In genomic region chr2:186516396-186516795, GRCh38 we compare ENCODE assay signal across 24 cellular contexts. TPM values are rescaled to one million over a fixed set of nuclear protein-coding genes. Genes with fewer than 3 reads are reported as not detected.
DNase-seq lines count a peak whose midpoint lies in the region; ATAC-seq, FAIRE-seq and TF ChIP-seq lines count a peak whose summit lies in the region.
"Had no signal": no experiment of that assay in that cellular context is flagged by ENCODE, and none has a peak within 500 bp of the region (broad histone marks: within the 10 kb centered on the region; RNA-seq: fewer than 3 reads in every experiment).

No MANE protein-coding gene starts in this region.

- H2AFZ ChIP-seq in astrocyte (ENCODE audit: low read depth, low read length) = no peak overlapping the region
- no peak overlapping the region for H2AFZ ChIP-seq in GM23338

- no peak for TF ChIP-seq CTCF in astrocyte (IDR thresholded peaks at IDR 0.05; ENCODE audit: insufficient read depth, low read depth, low read length)
- TF ChIP-seq CTCF in mesothelial cell of epicardium (IDR thresholded peaks at IDR 0.05; ENCODE audit: unreplicated experiment) = no peak
- TF ChIP-seq CTCF in GM23338 (conservative IDR thresholded peaks at IDR 0.05; ENCODE audit: low read depth in 2 of 2) = no peak

- H3K27ac ChIP-seq in astrocyte (ENCODE audit: low read depth, low read length) (no peak overlapping the region), GM23338 (ENCODE audit: low read depth) (no peak overlapping the region)
- H3K27ac ChIP-seq: KMS-11, SJCRH30 had no signal

- no peak for ATAC-seq in GM23338

- H4K20me1 ChIP-seq in astrocyte (ENCODE audit: insufficient read depth, low read length) (no peaks in the 10 kb centered on the region), GM23338 (replicated peaks; ENCODE audit: insufficient read depth) (0 out of 2 replicates have a peak, but pooled peaks cover 2% of the 10 kb centered on the region)

- CTCF ChIA-PET in activated naive CD4-positive, alpha-beta T cell treated with anti-CD3 and anti-CD28 coated beads for 36 hours (lab: Charles Lee) = interaction anchor here (0.6 to 1.4 kb wide), 2 partner anchors 125 to 907 kb away, joined by 3 read pairs; no protein-coding TSS in a partner anchor

- H3K4me3 Mint-ChIP-seq in activated naive CD4-positive, alpha-beta T cell treated with anti-CD3 and anti-CD28 coated beads, Interleukin-2, amount 50 U/mL, for 24 hours = no peak overlapping the region
- no peak overlapping the region for H3K4me3 Mint-ChIP-seq in activated naive CD4-positive, alpha-beta T cell treated with anti-CD3 and anti-CD28 coated beads for 36 hours
- H3K4me3 Mint-ChIP-seq in astrocyte (ENCODE audit: unreplicated experiment) (no peak overlapping the region), mesothelial cell of epicardium (no peak overlapping the region), GM23338 (no peak overlapping the region)
- H3K4me3 Mint-ChIP-seq: H9 had no signal

- peaks cover 6% of the 10 kb centered on the region for H3K9me3 Mint-ChIP-seq in activated naive CD4-positive, alpha-beta T cell treated with anti-CD3 and anti-CD28 coated beads, Interleukin-2, amount 50 U/mL, for 24 hours
- H3K9me3 Mint-ChIP-seq in activated naive CD4-positive, alpha-beta T cell treated with anti-CD3 and anti-CD28 coated beads for 36 hours = peaks cover 5% of the 10 kb centered on the region
- H3K9me3 Mint-ChIP-seq in astrocyte (ENCODE audit: unreplicated experiment) (no peaks in the 10 kb centered on the region), mesothelial cell of epicardium (no peaks in the 10 kb centered on the region), GM23338 (no peaks in the 10 kb centered on the region)

- no peaks in the 10 kb centered on the region for H3K9me3 ChIP-seq in astrocyte (ENCODE audit: insufficient read depth, low read depth, low read length)
- H3K9me3 ChIP-seq: SJCRH30 had no signal

- peaks cover 7% of the 10 kb centered on the region for H3K36me3 ChIP-seq in astrocyte (ENCODE audit: insufficient read depth, low read length)
- H3K36me3 ChIP-seq in GM23338 (ENCODE audit: insufficient read depth) = peaks cover 4% of the 10 kb centered on the region; the same call in 1 of the 2 replicates

- H3K27ac Mint-ChIP-seq in activated naive CD4-positive, alpha-beta T cell treated with anti-CD3 and anti-CD28 coated beads, Interleukin-2, amount 50 U/mL, for 24 hours = peak overlapping the region; percentile 3
- H3K27ac Mint-ChIP-seq in activated naive CD4-positive, alpha-beta T cell treated with anti-CD3 and anti-CD28 coated beads for 36 hours = no peak overlapping the region
- H3K27ac Mint-ChIP-seq in astrocyte (ENCODE audit: unreplicated experiment) (peak overlapping the region; percentile 1), mesothelial cell of epicardium (peak overlapping the region; percentile 54), GM23338 (no peak overlapping the region)
- H3K27ac Mint-ChIP-seq: H9 had no signal

- no peak overlapping the region for H3K4me2 ChIP-seq in astrocyte (ENCODE audit: low read length)
- H3K4me2 ChIP-seq in GM23338 = no peak overlapping the region
- H3K4me2 ChIP-seq: KMS-11 had no signal

- H3K27me3 ChIP-seq in astrocyte (ENCODE audit: insufficient read depth, low read length) (no peaks in the 10 kb centered on the region), GM23338 (ENCODE audit: insufficient read depth) (no peaks in the 10 kb centered on the region)
- H3K27me3 ChIP-seq: SJCRH30 had no signal

- peaks cover 19% of the 10 kb centered on the region for H3K36me3 Mint-ChIP-seq in activated naive CD4-positive, alpha-beta T cell treated with anti-CD3 and anti-CD28 coated beads, Interleukin-2, amount 50 U/mL, for 24 hours
- H3K36me3 Mint-ChIP-seq in activated naive CD4-positive, alpha-beta T cell treated with anti-CD3 and anti-CD28 coated beads for 36 hours (ENCODE audit: low read depth) = peaks cover 33% of the 10 kb centered on the region
- H3K36me3 Mint-ChIP-seq in astrocyte (ENCODE audit: low read depth, unreplicated experiment) = peaks cover 11% of the 10 kb centered on the region
- peaks cover 19% of the 10 kb centered on the region for H3K36me3 Mint-ChIP-seq in mesothelial cell of epicardium
- peaks cover 21% of the 10 kb centered on the region; the same call in 2 of the 3 replicates for H3K36me3 Mint-ChIP-seq in GM23338 (ENCODE audit: low read depth)

- H3F3A ChIP-seq in GM23338 (replicated peaks; ENCODE audit: low read depth) = no peaks in the 10 kb centered on the region

- H3K79me2 ChIP-seq in astrocyte (ENCODE audit: insufficient read depth, low read length) = peaks cover 6% of the 10 kb centered on the region
- H3K79me2 ChIP-seq in GM23338 (replicated peaks; ENCODE audit: insufficient read depth) = no peaks in the 10 kb centered on the region

- intact Hi-C loops in activated naive CD4-positive, alpha-beta T cell treated with anti-CD3 and anti-CD28 coated beads for 36 hours (cut with micrococcal nuclease) = no loop called here

- no peak overlapping the region for H3K9ac ChIP-seq in astrocyte (ENCODE audit: low read length)
- H3K9ac ChIP-seq: KMS-11 had no signal

- 0 out of 2 replicates have a peak, but pooled peaks cover 3% of the 10 kb centered on the region for H3K9me2 ChIP-seq in GM23338 (ENCODE audit: insufficient read depth)

- no peak for FAIRE-seq in astrocyte (lab: Jason Lieb, UNC)
- FAIRE-seq: D721Med, HTR-8/SVneo had no signal

- H3K4me3 ChIP-seq in astrocyte (ENCODE audit: insufficient read depth, low read depth, low read length) (no peak overlapping the region), GM23338 (no peak overlapping the region)
- H3K4me3 ChIP-seq: SJCRH30 had no signal

- H3K4me1 ChIP-seq in astrocyte (ENCODE audit: insufficient read depth, low read length) (peaks cover 12% of the 10 kb centered on the region), GM23338 (ENCODE audit: insufficient read depth) (no peaks in the 10 kb centered on the region)
- H3K4me1 ChIP-seq: SJCRH30 had no signal

- no peaks in the 10 kb centered on the region for H3K27me3 Mint-ChIP-seq in activated naive CD4-positive, alpha-beta T cell treated with anti-CD3 and anti-CD28 coated beads, Interleukin-2, amount 50 U/mL, for 24 hours
- no peaks in the 10 kb centered on the region for H3K27me3 Mint-ChIP-seq in activated naive CD4-positive, alpha-beta T cell treated with anti-CD3 and anti-CD28 coated beads for 36 hours (ENCODE audit: low read depth)
- H3K27me3 Mint-ChIP-seq in astrocyte (ENCODE audit: low read depth, unreplicated experiment) (no peaks in the 10 kb centered on the region), mesothelial cell of epicardium (ENCODE audit: low read depth) (no peaks in the 10 kb centered on the region), GM23338 (ENCODE audit: insufficient read depth, low read depth, poor library complexity) (peaks cover 3% of the 10 kb centered on the region)

- no peak for DNase-seq in activated naive CD4-positive, alpha-beta T cell treated with anti-CD3 and anti-CD28 coated beads for 36 hours
- DNase-seq in NCI-H82 (lab: John Stamatoyannopoulos, UW) (peak; percentile 51), astrocyte (ENCODE audit: low read depth) (no peak), mesothelial cell of epicardium (ENCODE audit: low spot score in 2 of 2, unreplicated experiment in 2 of 2) (no peak), cortex of kidney (lab: John Stamatoyannopoulos, UW) (no peak), NCI-H510A treated with DMSO at 0.1 percent for 48 hours (lab: John Stamatoyannopoulos, UW) (no peak), GM23338 (ENCODE audit: low spot score) (no peak)
- DNase-seq: AML-193; C1 segment of cervical spinal cord; DMS53; GDM1; H9; IMR-90; NCI-H1694; NCI-H2081; NCI-H2171; NCI-H345; NCI-H69; NK-92 treated with Interleukin-12 subunit alpha and Interleukin-12 subunit beta, amount 100 ng/mL, for 24 hours; SJCRH30 had no signal

- H3K4me1 Mint-ChIP-seq in activated naive CD4-positive, alpha-beta T cell treated with anti-CD3 and anti-CD28 coated beads, Interleukin-2, amount 50 U/mL, for 24 hours = peaks cover 4% of the 10 kb centered on the region
- no peaks in the 10 kb centered on the region for H3K4me1 Mint-ChIP-seq in activated naive CD4-positive, alpha-beta T cell treated with anti-CD3 and anti-CD28 coated beads for 36 hours (ENCODE audit: low read depth)
- H3K4me1 Mint-ChIP-seq in astrocyte (ENCODE audit: low read depth, unreplicated experiment) = peaks cover 20% of the 10 kb centered on the region
- peaks cover 28% of the 10 kb centered on the region for H3K4me1 Mint-ChIP-seq in mesothelial cell of epicardium
- H3K4me1 Mint-ChIP-seq in GM23338 = peaks cover 6% of the 10 kb centered on the region; the same call in 2 of the 3 replicates

TF ChIP-seq in GM23338, 12 proteins besides CTCF, POLR2A, EP300 and RAD21:
- TF ChIP-seq NANOG (IDR thresholded peaks at IDR 0.05; ENCODE audit: borderline replicate concordance) (no peak), ZNF331 (CRISPR knock-in tag; IDR thresholded peaks at IDR 0.05; ENCODE audit: low read depth) (no peak), STAT1 (IDR thresholded peaks at IDR 0.05; ENCODE audit: unreplicated experiment) (no peak)
TF ChIP-seq in GM23338: peak in this region for 0.

RNA-seq across cellular contexts. Expression of gene ZC3H15, which starts 30.3 kb away (rescaled TPM):
- total RNA-seq in activated naive CD4-positive, alpha-beta T cell treated with anti-CD3 and anti-CD28 coated beads for 36 hours = 10 to 100 TPM; 92.2 to 93.3 TPM
- total RNA-seq in astrocyte (64.0 and 76.4 TPM in 2 replicates), mesothelial cell of epicardium (56.4 to 61.3 TPM (median 57.6 TPM) in 3 replicates)
- total RNA-seq in GM23338 (2014; rRNA removed; shearing (Covaris generic)) = 75.0 and 75.6 TPM in 2 replicates
- polyA plus RNA-seq in GM23338 (2016; fragmentation: Nextera tagmentation; extraction: Ambion mirVana) = 242 and 281 TPM in 2 replicates

Comparison
In these comparisons a context has a peak if more than half of its experiments do, and no peak if none do; other contexts are left out.
1. H3K27ac Mint-ChIP-seq: peak in activated naive CD4-positive, alpha-beta T cell treated with anti-CD3 and anti-CD28 coated beads, Interleukin-2, amount 50 U/mL, for 24 hours (single experiment), astrocyte (single experiment) and mesothelial cell of epicardium (single experiment); none in activated naive CD4-positive, alpha-beta T cell treated with anti-CD3 and anti-CD28 coated beads for 36 hours (single experiment) and GM23338 (single experiment).